11 cellular contexts compared by ENCODE assay signal in genomic region chr6:151209071-151209831, GRCh38. TPM values are rescaled to one million over a fixed set of nuclear protein-coding genes. Genes with fewer than 3 reads are reported as not detected.
DNase-seq lines count a peak whose midpoint lies in the region; ATAC-seq and TF ChIP-seq lines count a peak whose summit lies in the region.
"Had no signal": no experiment of that assay in that cellular context is flagged by ENCODE, and none has a peak within 500 bp of the region (broad histone marks: within the 10 kb centered on the region; RNA-seq: fewer than 3 reads in every experiment).

No MANE protein-coding gene starts in this region.

- peaks cover 30% of the 10 kb centered on the region for H3K9me3 Mint-ChIP-seq in WTC11

- no peak for TF ChIP-seq CTCF in choroid plexus epithelial cell (conservative IDR thresholded peaks at IDR 0.05; ENCODE audit: low read depth, low read length)
- TF ChIP-seq CTCF in WTC11 (IDR thresholded peaks at IDR 0.05), result no peak
- TF ChIP-seq CTCF in body of pancreas (IDR thresholded peaks at IDR 0.05), result no peak

- H3K4me3 ChIP-seq in HAP-1 (no peak overlapping the region), choroid plexus epithelial cell (ENCODE audit: low read depth, low read length) (peak overlapping the region; percentile 17), body of pancreas (no peak overlapping the region)
- H3K4me3 ChIP-seq: smooth muscle cell had no signal

- H3K4me1 ChIP-seq in HAP-1 (peaks cover 48% of the 10 kb centered on the region), body of pancreas (no peaks in the 10 kb centered on the region)

- no peak for TF ChIP-seq POLR2A in body of pancreas (IDR thresholded peaks at IDR 0.05)

- POLR2A ChIA-PET in WTC11 (lab: Charles Lee), result no interaction called here

- DNase-seq in HAP-1 (ENCODE audit: low spot score in 2 of 2) (peak; percentile 48 to 60), NCI-H2196 (lab: John Stamatoyannopoulos, UW; ENCODE audit: unreplicated experiment) (peak; percentile 45), choroid plexus epithelial cell (ENCODE audit: low read depth) (peak; percentile 32), non-pigmented ciliary epithelial cell (ENCODE audit: low read depth) (peak; percentile 2), WTC11 (ENCODE audit: low spot score) (no peak), body of pancreas (no peak)
- DNase-seq in stimulated activated naive CD8-positive, alpha-beta T cell treated with anti-CD3 and anti-CD28 coated beads, Interleukin-15, Interleukin-2, amounts not matched to agents 100 U/mL and 50 U/mL, for 24 hours, result no peak
- DNase-seq: activated gamma-delta T cell, trophoblast cell had no signal

- no peak overlapping the region for H3K27ac ChIP-seq in body of pancreas

- no peak for ATAC-seq in WTC11
- no peak for ATAC-seq in HG03097 (IDR thresholded peaks at IDR 0.05; ENCODE audit: low FRiP score, unreplicated experiment)
- ATAC-seq in body of pancreas, result no peak
- no peak for ATAC-seq in stimulated activated naive CD8-positive, alpha-beta T cell treated with anti-CD3 and anti-CD28 coated beads, Interleukin-15, Interleukin-2, amounts not matched to agents 100 U/mL and 50 U/mL, for 24 hours

- peaks cover 6% of the 10 kb centered on the region for H3K9me3 ChIP-seq in HAP-1
- no peaks in the 10 kb centered on the region for H3K9me3 ChIP-seq in body of pancreas

- H3K4me3 Mint-ChIP-seq in WTC11, result no peak overlapping the region

- H3K27me3 ChIP-seq in HAP-1 (ENCODE audit: low read depth), result no peaks in the 10 kb centered on the region
- no peaks in the 10 kb centered on the region for H3K27me3 ChIP-seq in body of pancreas

- peaks cover 21% of the 10 kb centered on the region for H3K36me3 Mint-ChIP-seq in WTC11

- WGBS in body of pancreas, 2 donors, result 21 to 24% methylated on average over 11 of the region's 11 CpGs

- H3K27ac Mint-ChIP-seq in WTC11, result no peak overlapping the region

- no peaks in the 10 kb centered on the region for H3K4me1 Mint-ChIP-seq in WTC11

- H3K27me3 Mint-ChIP-seq in WTC11 (ENCODE audit: low read depth), result no peaks in the 10 kb centered on the region; the same call in 1 of the 2 replicates

- in situ Hi-C loops in HAP-1 (cut with MboI; ENCODE audit: low sequenced_read_pairs), result no loop called here

- intact Hi-C loops in body of pancreas (cut with DNase I), result no loop called here

- no peaks in the 10 kb centered on the region for H3K36me3 ChIP-seq in HAP-1 (replicated peaks)
- no peaks in the 10 kb centered on the region for H3K36me3 ChIP-seq in body of pancreas (replicated peaks in 1 of 2; ENCODE audit: insufficient read depth in 1 of 2, low read depth in 2 of 2)

- CTCF ChIA-PET in WTC11 (lab: Charles Lee), result interaction anchor here (2.4 kb wide), 1 partner anchor 115 kb away, joined by 8 read pairs; no protein-coding TSS in a partner anchor

TF ChIP-seq in WTC11, 78 proteins besides CTCF, POLR2A, EP300 and RAD21:
- no peak for TF ChIP-seq ZMAT4 (CRISPR knock-in tag; IDR thresholded peaks at IDR 0.05)
- TF ChIP-seq E2F4 (CRISPR knock-in tag; IDR thresholded peaks at IDR 0.05; ENCODE audit: borderline replicate concordance, low read depth), result no peak
- no peak for TF ChIP-seq ATF6 (CRISPR knock-in tag; IDR thresholded peaks at IDR 0.05)
- TF ChIP-seq PREB (CRISPR knock-in tag; IDR thresholded peaks at IDR 0.05; ENCODE audit: borderline replicate concordance), result no peak

RNA-seq across cellular contexts. Expression of gene AKAP12, which starts 30.5 kb away (rescaled TPM):
- total RNA-seq in WTC11 (2021), result 64.2 to 90.0 TPM (median 65.0 TPM) in 3 replicates
- 10 to 100 TPM; 25.2 to 49.1 TPM for total RNA-seq in body of pancreas

Comparison
In these comparisons a context has a peak if more than half of its experiments do, and no peak if none do; other contexts are left out.
1. DNase-seq: peak in HAP-1 (2 of 2), NCI-H2196 (single experiment), choroid plexus epithelial cell (single experiment) and non-pigmented ciliary epithelial cell (single experiment); none in WTC11 (single experiment), body of pancreas (0 of 4) and stimulated activated naive CD8-positive, alpha-beta T cell treated with anti-CD3 and anti-CD28 coated beads, Interleukin-15, Interleukin-2, amounts not matched to agents 100 U/mL and 50 U/mL, for 24 hours (single experiment).